2 cellular contexts compared by ENCODE assay signal in genomic region chr14:50697659-50698290, GRCh38.
TF ChIP-seq lines count a peak whose summit lies in the region.

No MANE protein-coding gene starts in this region.

TF ChIP-seq in IMR-90, 13 proteins besides CTCF, POLR2A, EP300 and RAD21:
- TF ChIP-seq BHLHE40 (IDR thresholded peaks at IDR 0.05; ENCODE audit: low read depth, low read length) (no peak), RCOR1 (IDR thresholded peaks at IDR 0.05; ENCODE audit: insufficient replicate concordance, low read length) (no peak), USF2 (IDR thresholded peaks at IDR 0.05; ENCODE audit: low read depth, low read length) (no peak), MAFK (IDR thresholded peaks at IDR 0.05; ENCODE audit: low read depth, low read length) (no peak), NFE2L2 (IDR thresholded peaks at IDR 0.05; ENCODE audit: low read depth, low read length) (no peak), CHD1 (IDR thresholded peaks at IDR 0.05; ENCODE audit: low read depth, low read length) (no peak), MXI1 (IDR thresholded peaks at IDR 0.05; ENCODE audit: borderline replicate concordance, low read depth, low read length) (no peak), CEBPB (IDR thresholded peaks at IDR 0.05; ENCODE audit: low read depth, low read length) (no peak)
TF ChIP-seq in IMR-90: peak in this region for 0.

TF ChIP-seq in GM12878, 131 proteins besides CTCF, POLR2A, EP300 and RAD21:
- TF ChIP-seq ZBED1 (IDR thresholded peaks at IDR 0.05; ENCODE audit: borderline replicate concordance) (no peak), BACH1 (IDR thresholded peaks at IDR 0.05; ENCODE audit: borderline replicate concordance) (no peak), ETV6 (conservative IDR thresholded peaks at IDR 0.05 in 1 of 2, IDR thresholded peaks at IDR 0.05 in 1 of 2; ENCODE audit: borderline replicate concordance in 1 of 2, low read depth in 1 of 2) (no peak), RUNX3 (IDR thresholded peaks at IDR 0.05; ENCODE audit: low read length) (no peak), BHLHE40 (IDR thresholded peaks at IDR 0.05; ENCODE audit: borderline replicate concordance in 1 of 2, low read depth in 2 of 2, low read length in 1 of 2) (no peak), JUND (IDR thresholded peaks at IDR 0.05; ENCODE audit: low read depth, low read length) (no peak), PRDM15 (CRISPR knock-in tag; IDR thresholded peaks at IDR 0.05) (no peak), CEBPZ (IDR thresholded peaks at IDR 0.05; ENCODE audit: low read depth, low read length) (no peak), IRF3 (IDR thresholded peaks at IDR 0.05) (no peak), GATAD2B (conservative IDR thresholded peaks at IDR 0.05; ENCODE audit: low read depth) (no peak), CBFB (IDR thresholded peaks at IDR 0.05; ENCODE audit: low read depth) (no peak), SREBF2 (IDR thresholded peaks at IDR 0.05; ENCODE audit: low read length) (no peak), CBX3 (IDR thresholded peaks at IDR 0.05; ENCODE audit: borderline replicate concordance, low read depth) (no peak), LARP7 (IDR thresholded peaks at IDR 0.05) (no peak), MTA2 (IDR thresholded peaks at IDR 0.05; ENCODE audit: low read depth) (no peak), TCF3 (IDR thresholded peaks at IDR 0.05; ENCODE audit: borderline replicate concordance, insufficient read depth, low read depth, low read length) (no peak), TAF1 (IDR thresholded peaks at IDR 0.05; ENCODE audit: borderline replicate concordance, low read depth, low read length) (no peak), ZBTB33 (IDR thresholded peaks at IDR 0.05) (no peak)
TF ChIP-seq in GM12878: peak in this region for 0.
